29 cellular contexts compared by ENCODE assay signal in genomic region chr7:94578615-94579014, GRCh38.
A peak's percentile ranks its signal among the peaks of the same experiment; 100 is the strongest.
DNase-seq lines count a peak whose midpoint lies in the region; ATAC-seq and FAIRE-seq lines count a peak whose summit lies in the region.
"Had no signal": no experiment of that assay in that cellular context is flagged by ENCODE, and none has a peak within 500 bp of the region (broad histone marks: within the 10 kb centered on the region; RNA-seq: fewer than 3 reads in every experiment).

No MANE protein-coding gene starts in this region.

- DNase-seq in HCEC 1CT, result peak; percentile 9
- peak; percentile 37 for DNase-seq in M059J (ENCODE audit: low read depth)
- DNase-seq in RPMI8226, result peak; percentile 32
- DNase-seq in kidney tubule cell (ENCODE audit: low spot score), result peak; percentile 51
- DNase-seq in GM19239 (ENCODE audit: insufficient read length, low spot score), result no peak
- DNase-seq: activated CD4-positive, alpha-beta T cell treated with anti-CD3 and anti-CD28 coated beads for 48 hours; activated naive CD4-positive, alpha-beta T cell treated with Interleukin-2 at 50 U/mL for 16 hours; activated T-cell treated with anti-CD3 and anti-CD28 coated beads, Interleukin-2, amount 50 U/mL, for 72 hours; amniotic stem cell; CD4-positive, alpha-beta T cell; endodermal cell; HFFc6; KG1; kidney; lower lobe of right lung; mucosa of descending colon; NCI-H1048; NCI-H187 treated with DMSO at 0.1 percent for 48 hours; NCI-H510A treated with DMSO at 0.1 percent for 48 hours; nephron progenitor cell; ovary; right cardiac atrium; stimulated activated naive CD8-positive, alpha-beta T cell treated with anti-CD3 and anti-CD28 coated beads, Interleukin-15, amount 100 ng/mL, for 72 hours; thyroid gland had no signal

- FAIRE-seq in GM19239 (lab: Jason Lieb, UNC), result no peak
- FAIRE-seq: G401.6, HTR-8/SVneo, kidney, RCC 7860 had no signal

- no peak for ATAC-seq in HG03460 (IDR thresholded peaks at IDR 0.05; ENCODE audit: unreplicated experiment)
- no peak for ATAC-seq in GM19397 (IDR thresholded peaks at IDR 0.05; ENCODE audit: unreplicated experiment)
- ATAC-seq: activated T-cell treated with anti-CD3 and anti-CD28 coated beads, Interleukin-2, amount 50 U/mL, for 72 hours; lower lobe of right lung; mucosa of descending colon; right cardiac atrium; stimulated activated naive CD8-positive, alpha-beta T cell treated with anti-CD3 and anti-CD28 coated beads, Interleukin-15, amount 100 ng/mL, for 72 hours had no signal
